1 cellular context compared by ENCODE assay signal in genomic region chrX:18425199-18426003, GRCh38.
TF ChIP-seq lines count a peak whose summit lies in the region.

Gene CDKL5, plus strand, starts transcription at chrX:18425608. Its CDS starts 81,489 bp downstream, at chrX:18507097.

TF ChIP-seq in K562, 482 proteins besides CTCF, POLR2A, EP300 and RAD21 (continued from another document and continues in another):
- TF ChIP-seq ZNF639 (CRISPR knock-in tag; conservative IDR thresholded peaks at IDR 0.05 in 1 of 2, IDR thresholded peaks at IDR 0.05 in 1 of 2) (no peak), ZNF133 (CRISPR knock-in tag; IDR thresholded peaks at IDR 0.05) (no peak), ZBTB43 (CRISPR knock-in tag; IDR thresholded peaks at IDR 0.05) (no peak), IRF1 (CRISPR knock-in tag; IDR thresholded peaks at IDR 0.05; ENCODE audit: borderline replicate concordance) (no peak), CBX5 (IDR thresholded peaks at IDR 0.05; ENCODE audit: borderline replicate concordance, low read depth) (no peak), TCF15 (CRISPR knock-in tag; IDR thresholded peaks at IDR 0.05) (no peak), CREBBP (IDR thresholded peaks at IDR 0.05; ENCODE audit: low read depth, low read length) (no peak), NCOA6 (IDR thresholded peaks at IDR 0.05) (peak; percentile 31; the same call in 1 of the 2 replicates), MIER1 (IDR thresholded peaks at IDR 0.05; ENCODE audit: low read depth) (no peak), NRF1 (conservative IDR thresholded peaks at IDR 0.05 in 1 of 2, IDR thresholded peaks at IDR 0.05 in 1 of 2) (peak; percentile 87 to 89), DDX20 (tag; IDR thresholded peaks at IDR 0.05; ENCODE audit: low read depth) (no peak), IFI16 (CRISPR knock-in tag; IDR thresholded peaks at IDR 0.05) (no peak), HSF4 (CRISPR knock-in tag; IDR thresholded peaks at IDR 0.05; ENCODE audit: borderline replicate concordance) (no peak), STAT5B (CRISPR knock-in tag; IDR thresholded peaks at IDR 0.05) (no peak), ATF1 (CRISPR knock-in tag; IDR thresholded peaks at IDR 0.05) (no peak), ATF1 (tag; IDR thresholded peaks at IDR 0.05) (no peak)
- TF ChIP-seq, protein P1, sequence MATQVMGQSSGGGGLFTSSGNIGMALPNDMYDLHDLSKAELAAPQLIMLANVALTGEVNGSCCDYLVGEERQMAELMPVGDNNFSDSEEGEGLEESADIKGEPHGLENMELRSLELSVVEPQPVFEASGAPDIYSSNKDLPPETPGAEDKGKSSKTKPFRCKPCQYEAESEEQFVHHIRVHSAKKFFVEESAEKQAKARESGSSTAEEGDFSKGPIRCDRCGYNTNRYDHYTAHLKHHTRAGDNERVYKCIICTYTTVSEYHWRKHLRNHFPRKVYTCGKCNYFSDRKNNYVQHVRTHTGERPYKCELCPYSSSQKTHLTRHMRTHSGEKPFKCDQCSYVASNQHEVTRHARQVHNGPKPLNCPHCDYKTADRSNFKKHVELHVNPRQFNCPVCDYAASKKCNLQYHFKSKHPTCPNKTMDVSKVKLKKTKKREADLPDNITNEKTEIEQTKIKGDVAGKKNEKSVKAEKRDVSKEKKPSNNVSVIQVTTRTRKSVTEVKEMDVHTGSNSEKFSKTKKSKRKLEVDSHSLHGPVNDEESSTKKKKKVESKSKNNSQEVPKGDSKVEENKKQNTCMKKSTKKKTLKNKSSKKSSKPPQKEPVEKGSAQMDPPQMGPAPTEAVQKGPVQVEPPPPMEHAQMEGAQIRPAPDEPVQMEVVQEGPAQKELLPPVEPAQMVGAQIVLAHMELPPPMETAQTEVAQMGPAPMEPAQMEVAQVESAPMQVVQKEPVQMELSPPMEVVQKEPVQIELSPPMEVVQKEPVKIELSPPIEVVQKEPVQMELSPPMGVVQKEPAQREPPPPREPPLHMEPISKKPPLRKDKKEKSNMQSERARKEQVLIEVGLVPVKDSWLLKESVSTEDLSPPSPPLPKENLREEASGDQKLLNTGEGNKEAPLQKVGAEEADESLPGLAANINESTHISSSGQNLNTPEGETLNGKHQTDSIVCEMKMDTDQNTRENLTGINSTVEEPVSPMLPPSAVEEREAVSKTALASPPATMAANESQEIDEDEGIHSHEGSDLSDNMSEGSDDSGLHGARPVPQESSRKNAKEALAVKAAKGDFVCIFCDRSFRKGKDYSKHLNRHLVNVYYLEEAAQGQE (CRISPR knock-in tag; IDR thresholded peaks at IDR 0.05; ENCODE audit: low read depth) = no peak
- TF ChIP-seq, protein P2, sequence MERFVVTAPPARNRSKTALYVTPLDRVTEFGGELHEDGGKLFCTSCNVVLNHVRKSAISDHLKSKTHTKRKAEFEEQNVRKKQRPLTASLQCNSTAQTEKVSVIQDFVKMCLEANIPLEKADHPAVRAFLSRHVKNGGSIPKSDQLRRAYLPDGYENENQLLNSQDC (CRISPR knock-in tag; IDR thresholded peaks at IDR 0.05) = no peak
- TF ChIP-seq, protein P3, sequence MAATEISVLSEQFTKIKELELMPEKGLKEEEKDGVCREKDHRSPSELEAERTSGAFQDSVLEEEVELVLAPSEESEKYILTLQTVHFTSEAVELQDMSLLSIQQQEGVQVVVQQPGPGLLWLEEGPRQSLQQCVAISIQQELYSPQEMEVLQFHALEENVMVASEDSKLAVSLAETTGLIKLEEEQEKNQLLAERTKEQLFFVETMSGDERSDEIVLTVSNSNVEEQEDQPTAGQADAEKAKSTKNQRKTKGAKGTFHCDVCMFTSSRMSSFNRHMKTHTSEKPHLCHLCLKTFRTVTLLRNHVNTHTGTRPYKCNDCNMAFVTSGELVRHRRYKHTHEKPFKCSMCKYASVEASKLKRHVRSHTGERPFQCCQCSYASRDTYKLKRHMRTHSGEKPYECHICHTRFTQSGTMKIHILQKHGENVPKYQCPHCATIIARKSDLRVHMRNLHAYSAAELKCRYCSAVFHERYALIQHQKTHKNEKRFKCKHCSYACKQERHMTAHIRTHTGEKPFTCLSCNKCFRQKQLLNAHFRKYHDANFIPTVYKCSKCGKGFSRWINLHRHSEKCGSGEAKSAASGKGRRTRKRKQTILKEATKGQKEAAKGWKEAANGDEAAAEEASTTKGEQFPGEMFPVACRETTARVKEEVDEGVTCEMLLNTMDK (IDR thresholded peaks at IDR 0.05; ENCODE audit: borderline replicate concordance, insufficient read depth, low read depth, low read length, poor library complexity, severe bottlenecking) = no peak
- TF ChIP-seq, protein P4, sequence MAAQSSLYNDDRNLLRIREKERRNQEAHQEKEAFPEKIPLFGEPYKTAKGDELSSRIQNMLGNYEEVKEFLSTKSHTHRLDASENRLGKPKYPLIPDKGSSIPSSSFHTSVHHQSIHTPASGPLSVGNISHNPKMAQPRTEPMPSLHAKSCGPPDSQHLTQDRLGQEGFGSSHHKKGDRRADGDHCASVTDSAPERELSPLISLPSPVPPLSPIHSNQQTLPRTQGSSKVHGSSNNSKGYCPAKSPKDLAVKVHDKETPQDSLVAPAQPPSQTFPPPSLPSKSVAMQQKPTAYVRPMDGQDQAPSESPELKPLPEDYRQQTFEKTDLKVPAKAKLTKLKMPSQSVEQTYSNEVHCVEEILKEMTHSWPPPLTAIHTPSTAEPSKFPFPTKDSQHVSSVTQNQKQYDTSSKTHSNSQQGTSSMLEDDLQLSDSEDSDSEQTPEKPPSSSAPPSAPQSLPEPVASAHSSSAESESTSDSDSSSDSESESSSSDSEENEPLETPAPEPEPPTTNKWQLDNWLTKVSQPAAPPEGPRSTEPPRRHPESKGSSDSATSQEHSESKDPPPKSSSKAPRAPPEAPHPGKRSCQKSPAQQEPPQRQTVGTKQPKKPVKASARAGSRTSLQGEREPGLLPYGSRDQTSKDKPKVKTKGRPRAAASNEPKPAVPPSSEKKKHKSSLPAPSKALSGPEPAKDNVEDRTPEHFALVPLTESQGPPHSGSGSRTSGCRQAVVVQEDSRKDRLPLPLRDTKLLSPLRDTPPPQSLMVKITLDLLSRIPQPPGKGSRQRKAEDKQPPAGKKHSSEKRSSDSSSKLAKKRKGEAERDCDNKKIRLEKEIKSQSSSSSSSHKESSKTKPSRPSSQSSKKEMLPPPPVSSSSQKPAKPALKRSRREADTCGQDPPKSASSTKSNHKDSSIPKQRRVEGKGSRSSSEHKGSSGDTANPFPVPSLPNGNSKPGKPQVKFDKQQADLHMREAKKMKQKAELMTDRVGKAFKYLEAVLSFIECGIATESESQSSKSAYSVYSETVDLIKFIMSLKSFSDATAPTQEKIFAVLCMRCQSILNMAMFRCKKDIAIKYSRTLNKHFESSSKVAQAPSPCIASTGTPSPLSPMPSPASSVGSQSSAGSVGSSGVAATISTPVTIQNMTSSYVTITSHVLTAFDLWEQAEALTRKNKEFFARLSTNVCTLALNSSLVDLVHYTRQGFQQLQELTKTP (IDR thresholded peaks at IDR 0.05; ENCODE audit: low read depth in 1 of 2, partially characterized antibody in 2 of 2) = no peak
- TF ChIP-seq, protein P5, sequence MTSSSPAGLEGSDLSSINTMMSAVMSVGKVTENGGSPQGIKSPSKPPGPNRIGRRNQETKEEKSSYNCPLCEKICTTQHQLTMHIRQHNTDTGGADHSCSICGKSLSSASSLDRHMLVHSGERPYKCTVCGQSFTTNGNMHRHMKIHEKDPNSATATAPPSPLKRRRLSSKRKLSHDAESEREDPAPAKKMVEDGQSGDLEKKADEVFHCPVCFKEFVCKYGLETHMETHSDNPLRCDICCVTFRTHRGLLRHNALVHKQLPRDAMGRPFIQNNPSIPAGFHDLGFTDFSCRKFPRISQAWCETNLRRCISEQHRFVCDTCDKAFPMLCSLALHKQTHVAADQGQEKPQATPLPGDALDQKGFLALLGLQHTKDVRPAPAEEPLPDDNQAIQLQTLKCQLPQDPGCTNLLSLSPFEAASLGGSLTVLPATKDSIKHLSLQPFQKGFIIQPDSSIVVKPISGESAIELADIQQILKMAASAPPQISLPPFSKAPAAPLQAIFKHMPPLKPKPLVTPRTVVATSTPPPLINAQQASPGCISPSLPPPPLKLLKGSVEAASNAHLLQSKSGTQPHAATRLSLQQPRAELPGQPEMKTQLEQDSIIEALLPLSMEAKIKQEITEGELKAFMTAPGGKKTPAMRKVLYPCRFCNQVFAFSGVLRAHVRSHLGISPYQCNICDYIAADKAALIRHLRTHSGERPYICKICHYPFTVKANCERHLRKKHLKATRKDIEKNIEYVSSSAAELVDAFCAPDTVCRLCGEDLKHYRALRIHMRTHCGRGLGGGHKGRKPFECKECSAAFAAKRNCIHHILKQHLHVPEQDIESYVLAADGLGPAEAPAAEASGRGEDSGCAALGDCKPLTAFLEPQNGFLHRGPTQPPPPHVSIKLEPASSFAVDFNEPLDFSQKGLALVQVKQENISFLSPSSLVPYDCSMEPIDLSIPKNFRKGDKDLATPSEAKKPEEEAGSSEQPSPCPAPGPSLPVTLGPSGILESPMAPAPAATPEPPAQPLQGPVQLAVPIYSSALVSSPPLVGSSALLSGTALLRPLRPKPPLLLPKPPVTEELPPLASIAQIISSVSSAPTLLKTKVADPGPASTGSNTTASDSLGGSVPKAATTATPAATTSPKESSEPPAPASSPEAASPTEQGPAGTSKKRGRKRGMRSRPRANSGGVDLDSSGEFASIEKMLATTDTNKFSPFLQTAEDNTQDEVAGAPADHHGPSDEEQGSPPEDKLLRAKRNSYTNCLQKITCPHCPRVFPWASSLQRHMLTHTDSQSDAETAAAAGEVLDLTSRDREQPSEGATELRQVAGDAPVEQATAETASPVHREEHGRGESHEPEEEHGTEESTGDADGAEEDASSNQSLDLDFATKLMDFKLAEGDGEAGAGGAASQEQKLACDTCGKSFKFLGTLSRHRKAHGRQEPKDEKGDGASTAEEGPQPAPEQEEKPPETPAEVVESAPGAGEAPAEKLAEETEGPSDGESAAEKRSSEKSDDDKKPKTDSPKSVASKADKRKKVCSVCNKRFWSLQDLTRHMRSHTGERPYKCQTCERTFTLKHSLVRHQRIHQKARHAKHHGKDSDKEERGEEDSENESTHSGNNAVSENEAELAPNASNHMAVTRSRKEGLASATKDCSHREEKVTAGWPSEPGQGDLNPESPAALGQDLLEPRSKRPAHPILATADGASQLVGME (CRISPR knock-in tag; IDR thresholded peaks at IDR 0.05) = no peak
- TF ChIP-seq, protein P6, sequence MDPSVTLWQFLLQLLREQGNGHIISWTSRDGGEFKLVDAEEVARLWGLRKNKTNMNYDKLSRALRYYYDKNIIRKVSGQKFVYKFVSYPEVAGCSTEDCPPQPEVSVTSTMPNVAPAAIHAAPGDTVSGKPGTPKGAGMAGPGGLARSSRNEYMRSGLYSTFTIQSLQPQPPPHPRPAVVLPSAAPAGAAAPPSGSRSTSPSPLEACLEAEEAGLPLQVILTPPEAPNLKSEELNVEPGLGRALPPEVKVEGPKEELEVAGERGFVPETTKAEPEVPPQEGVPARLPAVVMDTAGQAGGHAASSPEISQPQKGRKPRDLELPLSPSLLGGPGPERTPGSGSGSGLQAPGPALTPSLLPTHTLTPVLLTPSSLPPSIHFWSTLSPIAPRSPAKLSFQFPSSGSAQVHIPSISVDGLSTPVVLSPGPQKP (CRISPR knock-in tag; IDR thresholded peaks at IDR 0.05) = no peak
- TF ChIP-seq, protein P7, sequence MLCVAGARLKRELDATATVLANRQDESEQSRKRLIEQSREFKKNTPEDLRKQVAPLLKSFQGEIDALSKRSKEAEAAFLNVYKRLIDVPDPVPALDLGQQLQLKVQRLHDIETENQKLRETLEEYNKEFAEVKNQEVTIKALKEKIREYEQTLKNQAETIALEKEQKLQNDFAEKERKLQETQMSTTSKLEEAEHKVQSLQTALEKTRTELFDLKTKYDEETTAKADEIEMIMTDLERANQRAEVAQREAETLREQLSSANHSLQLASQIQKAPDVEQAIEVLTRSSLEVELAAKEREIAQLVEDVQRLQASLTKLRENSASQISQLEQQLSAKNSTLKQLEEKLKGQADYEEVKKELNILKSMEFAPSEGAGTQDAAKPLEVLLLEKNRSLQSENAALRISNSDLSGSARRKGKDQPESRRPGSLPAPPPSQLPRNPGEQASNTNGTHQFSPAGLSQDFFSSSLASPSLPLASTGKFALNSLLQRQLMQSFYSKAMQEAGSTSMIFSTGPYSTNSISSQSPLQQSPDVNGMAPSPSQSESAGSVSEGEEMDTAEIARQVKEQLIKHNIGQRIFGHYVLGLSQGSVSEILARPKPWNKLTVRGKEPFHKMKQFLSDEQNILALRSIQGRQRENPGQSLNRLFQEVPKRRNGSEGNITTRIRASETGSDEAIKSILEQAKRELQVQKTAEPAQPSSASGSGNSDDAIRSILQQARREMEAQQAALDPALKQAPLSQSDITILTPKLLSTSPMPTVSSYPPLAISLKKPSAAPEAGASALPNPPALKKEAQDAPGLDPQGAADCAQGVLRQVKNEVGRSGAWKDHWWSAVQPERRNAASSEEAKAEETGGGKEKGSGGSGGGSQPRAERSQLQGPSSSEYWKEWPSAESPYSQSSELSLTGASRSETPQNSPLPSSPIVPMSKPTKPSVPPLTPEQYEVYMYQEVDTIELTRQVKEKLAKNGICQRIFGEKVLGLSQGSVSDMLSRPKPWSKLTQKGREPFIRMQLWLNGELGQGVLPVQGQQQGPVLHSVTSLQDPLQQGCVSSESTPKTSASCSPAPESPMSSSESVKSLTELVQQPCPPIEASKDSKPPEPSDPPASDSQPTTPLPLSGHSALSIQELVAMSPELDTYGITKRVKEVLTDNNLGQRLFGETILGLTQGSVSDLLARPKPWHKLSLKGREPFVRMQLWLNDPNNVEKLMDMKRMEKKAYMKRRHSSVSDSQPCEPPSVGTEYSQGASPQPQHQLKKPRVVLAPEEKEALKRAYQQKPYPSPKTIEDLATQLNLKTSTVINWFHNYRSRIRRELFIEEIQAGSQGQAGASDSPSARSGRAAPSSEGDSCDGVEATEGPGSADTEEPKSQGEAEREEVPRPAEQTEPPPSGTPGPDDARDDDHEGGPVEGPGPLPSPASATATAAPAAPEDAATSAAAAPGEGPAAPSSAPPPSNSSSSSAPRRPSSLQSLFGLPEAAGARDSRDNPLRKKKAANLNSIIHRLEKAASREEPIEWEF (CRISPR knock-in tag; IDR thresholded peaks at IDR 0.05) = no peak
